In genomic region chr3:111737712-111738097, GRCh38 we compare ENCODE assay signal across 8 cellular contexts.
A peak's percentile ranks its signal among the peaks of the same experiment; 100 is the strongest.
DNase-seq lines count a peak whose midpoint lies in the region; TF ChIP-seq lines count a peak whose summit lies in the region.

No MANE protein-coding gene starts in this region.

- DNase-seq in AG09309 (ENCODE audit: low read depth) = peak; percentile 96
- DNase-seq in HCEC 1CT = peak; percentile 89
- DNase-seq in SJSA1 (ENCODE audit: low read depth in 1 of 2, low spot score in 2 of 2) = peak; percentile 49 to 55
- DNase-seq in OCI-M2 (lab: John Stamatoyannopoulos, UW; ENCODE audit: unreplicated experiment) = no peak
- no peak for DNase-seq in islet precursor cell
- DNase-seq in GDM1 (lab: John Stamatoyannopoulos, UW) = no peak
- no peak for DNase-seq in NCI-H446 treated with DMSO at 0.1 percent for 48 hours (lab: John Stamatoyannopoulos, UW)

- no peak for TF ChIP-seq CTCF in AG09309 (IDR thresholded peaks at IDR 0.05; ENCODE audit: control insufficient read depth, insufficient read depth, low read depth, low read length, missing control alignments)
- no peak for TF ChIP-seq CTCF in liver (IDR thresholded peaks at IDR 0.05; ENCODE audit: low read depth, low read length, missing input control)

- no peak overlapping the region for H3K4me3 ChIP-seq in AG09309 (ENCODE audit: control insufficient read depth, low read depth, low read length)
- H3K4me3 ChIP-seq in SJSA1 = no peak overlapping the region
- no peak overlapping the region for H3K4me3 ChIP-seq in liver (ENCODE audit: low read depth in 1 of 3, low read length in 3 of 3)

- 26% methylated on average over 3 of the region's 3 CpGs for WGBS in liver

- peak overlapping the region; percentile 20 to 40 for H3K9ac ChIP-seq in liver (ENCODE audit: low read depth in 1 of 2, low read length in 2 of 2)

- peak overlapping the region; percentile 58 for H3K27ac ChIP-seq in SJSA1
- peak overlapping the region; percentile 74 to 80 for H3K27ac ChIP-seq in liver (ENCODE audit: low read depth in 1 of 2, low read length in 2 of 2)

- H3K36me3 ChIP-seq in SJSA1 = no peaks in the 10 kb centered on the region
- no peaks in the 10 kb centered on the region for H3K36me3 ChIP-seq in liver (ENCODE audit: control insufficient read depth in 4 of 4, insufficient read depth in 3 of 4, low read depth in 1 of 4, low read length in 3 of 4)

- H3K27me3 ChIP-seq in SJSA1 (replicated peaks) (no peaks in the 10 kb centered on the region), liver (ENCODE audit: control insufficient read depth in 4 of 4, insufficient read depth in 4 of 4, low read length in 3 of 4) (no peaks in the 10 kb centered on the region)

- peaks cover 56% of the 10 kb centered on the region for H3K4me1 ChIP-seq in SJSA1 (replicated peaks)
- H3K4me1 ChIP-seq in liver (ENCODE audit: control insufficient read depth in 4 of 4, insufficient read depth in 4 of 4, low read length in 3 of 4) = peaks cover 4 to 62% (median 29%) of the 10 kb centered on the region in 4 donors

- no peaks in the 10 kb centered on the region for H3K9me3 ChIP-seq in SJSA1 (replicated peaks)
- no peaks in the 10 kb centered on the region for H3K9me3 ChIP-seq in liver (ENCODE audit: control insufficient read depth in 4 of 4, low read length in 3 of 4)

- TF ChIP-seq RAD21 in liver (IDR thresholded peaks at IDR 0.05) = no peak

TF ChIP-seq in liver, 16 proteins besides CTCF, POLR2A, EP300 and RAD21:
- no peak for TF ChIP-seq NR2F2 (IDR thresholded peaks at IDR 0.05)
- TF ChIP-seq ATF3 (IDR thresholded peaks at IDR 0.05) = no peak
- TF ChIP-seq REST (IDR thresholded peaks at IDR 0.05) = peak; percentile 10
- TF ChIP-seq EGR1 (IDR thresholded peaks at IDR 0.05; ENCODE audit: low read depth in 2 of 2) = no peak
- peak in 1 of 2 donors; percentile 55 for TF ChIP-seq RXRA (IDR thresholded peaks at IDR 0.05)
- TF ChIP-seq SP1 (IDR thresholded peaks at IDR 0.05) = peak; percentile 13
- peak; percentile 59 to 73 for TF ChIP-seq JUND (IDR thresholded peaks at IDR 0.05)
- peak; percentile 74 for TF ChIP-seq FOXA2 (IDR thresholded peaks at IDR 0.05)
- peak; percentile 37 for TF ChIP-seq YY1 (IDR thresholded peaks at IDR 0.05)

Comparison
In these comparisons a context has a peak if more than half of its experiments do, and no peak if none do; other contexts are left out.
1. DNase-seq: peak in AG09309 (single experiment), HCEC 1CT (single experiment) and SJSA1 (2 of 2); none in OCI-M2 (single experiment), islet precursor cell (single experiment), GDM1 (single experiment) and NCI-H446 treated with DMSO at 0.1 percent for 48 hours (single experiment).